ENCODE assay signal across 30 cellular contexts in the genomic region with DNA sequence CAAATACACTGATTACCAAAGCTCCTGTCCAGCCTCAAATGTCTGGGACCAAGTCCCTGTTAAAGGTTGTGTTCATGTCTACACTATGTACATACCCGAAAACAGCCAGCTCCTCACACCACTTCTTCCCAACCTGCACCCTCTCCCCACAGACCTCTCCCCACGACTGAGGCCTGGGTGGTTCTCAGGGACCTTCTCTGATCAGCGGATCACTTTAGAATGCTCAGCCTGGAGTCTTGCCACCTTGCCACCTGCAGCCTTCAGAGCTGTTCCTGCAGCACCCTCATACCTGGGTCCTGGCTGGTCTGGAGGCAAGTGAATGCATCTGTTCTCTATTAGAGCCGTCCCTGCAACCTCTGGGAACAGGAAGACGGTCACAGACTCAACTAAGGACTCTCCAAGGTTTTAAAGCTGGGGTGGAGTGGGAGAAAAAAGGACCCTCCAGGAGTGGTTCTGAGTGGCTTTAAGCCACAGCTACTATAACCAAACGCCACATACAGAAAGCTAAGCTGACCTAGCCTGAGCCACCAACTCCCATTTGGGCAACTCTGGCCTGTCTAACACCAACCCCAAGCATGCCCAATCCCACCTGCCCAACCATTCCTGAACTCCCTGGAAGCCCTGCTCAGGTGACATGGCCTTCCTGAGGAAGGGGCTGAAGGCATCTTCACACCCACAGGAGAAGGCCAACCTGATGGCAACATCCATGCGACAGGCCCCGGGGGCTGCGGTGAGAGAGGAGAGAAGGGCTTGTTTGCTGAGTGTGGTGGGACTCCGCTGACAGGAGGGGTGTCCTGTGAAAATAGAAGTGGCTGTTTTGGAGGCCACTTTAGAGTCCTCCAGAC. TPM values are rescaled to one million over a fixed set of nuclear protein-coding genes. Genes with fewer than 3 reads are reported as not detected.
DNase-seq lines count a peak whose midpoint lies in the region; ATAC-seq and TF ChIP-seq lines count a peak whose summit lies in the region.
"Had no signal": no experiment of that assay in that cellular context is flagged by ENCODE, and none has a peak within 500 bp of the region (broad histone marks: within the 10 kb centered on the region; RNA-seq: fewer than 3 reads in every experiment).

No MANE protein-coding gene starts in this region.

- H3K4me3 Mint-ChIP-seq in T-helper 17 cell = no peak overlapping the region
- no peak overlapping the region for H3K4me3 Mint-ChIP-seq in endodermal cell
- H3K4me3 Mint-ChIP-seq: activated CD4-positive, alpha-beta memory T cell treated with anti-CD3 and anti-CD28 coated beads, Interleukin-2, amount 10 ng/mL, durations not matched to agents 7 days and 5 days had no signal

- no peaks in the 10 kb centered on the region for H3K36me3 ChIP-seq in right atrium auricular region
- no peaks in the 10 kb centered on the region for H3K36me3 ChIP-seq in endodermal cell (ENCODE audit: control insufficient read depth, insufficient read depth, low read length)
- no peaks in the 10 kb centered on the region for H3K36me3 ChIP-seq in vagina
- H3K36me3 ChIP-seq: BLaER1 treated with 17β-estradiol and CSF1 and Interleukin-3, amounts not matched to agents 10 nM and 100 nM; breast epithelium; tibial nerve had no signal

- 80 to 92% methylated on average over 2 to 10 of the region's 10 CpGs for whole genome bisulfite sequencing in endodermal cell (ENCODE audit: insufficient coverage in 1 of 2, insufficient read length in 1 of 2), 2 experiments

- ATAC-seq in left ventricle myocardium superior (no peak), T-helper 17 cell (no peak), HG02588 (IDR thresholded peaks at IDR 0.05; ENCODE audit: unreplicated experiment) (no peak), HG03565 (IDR thresholded peaks at IDR 0.05; ENCODE audit: unreplicated experiment) (no peak)
- ATAC-seq: PC-3, psoas muscle had no signal

- no peaks in the 10 kb centered on the region for H3K9me3 Mint-ChIP-seq in endodermal cell

- H3K27ac Mint-ChIP-seq in T-helper 17 cell (peak overlapping the region; percentile 56), endodermal cell (no peak overlapping the region)

- no peak for TF ChIP-seq CTCF in right atrium auricular region (IDR thresholded peaks at IDR 0.05)
- TF ChIP-seq CTCF in endodermal cell (conservative IDR thresholded peaks at IDR 0.05) = no peak
- no peak for TF ChIP-seq CTCF in vagina (IDR thresholded peaks at IDR 0.05)

- no peak overlapping the region for H3K9ac ChIP-seq in endodermal cell (ENCODE audit: extremely low read depth, low read length, poor library complexity, severe bottlenecking)
- H3K9ac ChIP-seq: BLaER1 treated with 17β-estradiol and CSF1 and Interleukin-3, amounts not matched to agents 10 nM and 100 nM had no signal

- no peaks in the 10 kb centered on the region for H3K27me3 ChIP-seq in right atrium auricular region
- peaks cover 34% of the 10 kb centered on the region for H3K27me3 ChIP-seq in endodermal cell (ENCODE audit: control insufficient read depth, insufficient read depth, low read length, poor library complexity, severe bottlenecking)
- H3K27me3 ChIP-seq in vagina = no peaks in the 10 kb centered on the region
- H3K27me3 ChIP-seq: BLaER1 treated with 17β-estradiol and CSF1 and Interleukin-3, amounts not matched to agents 10 nM and 100 nM; breast epithelium; tibial nerve had no signal

- TF ChIP-seq POLR2A in vagina (IDR thresholded peaks at IDR 0.05) = no peak

- H3K4me1 Mint-ChIP-seq in T-helper 17 cell (peaks cover 38% of the 10 kb centered on the region), endodermal cell (no peaks in the 10 kb centered on the region)

- H3K27me3 Mint-ChIP-seq in T-helper 17 cell (no peaks in the 10 kb centered on the region), endodermal cell (ENCODE audit: insufficient read depth) (peaks cover 37% of the 10 kb centered on the region)

- peak; percentile 40 for DNase-seq in right atrium auricular region (ENCODE audit: low spot score)
- DNase-seq in left ventricle myocardium superior = no peak
- DNase-seq in T-helper 17 cell = no peak
- DNase-seq in endodermal cell = peak; percentile 29
- peak; percentile 67 for DNase-seq in vagina (ENCODE audit: extremely low spot score in 2 of 2)
- DNase-seq: activated CD4-positive, alpha-beta memory T cell treated with anti-CD3 and anti-CD28 coated beads, Interleukin-2, amount 10 ng/mL, durations not matched to agents 7 days and 5 days; activated gamma-delta T cell treated with Interleukin-2 at 50 U/mL for 16 hours; activated T-cell treated with anti-CD3 and anti-CD28 coated beads, Interleukin-2, amount 50 U/mL, for 1 hour; amygdala; DND-41; effector CD8-positive, alpha-beta T cell; mesendoderm; MV-4-11; NCI-H1436; NCI-H2081; NCI-H2227 treated with DMSO at 0.1 percent for 48 hours; NCI-H526 treated with DMSO at 0.1 percent for 48 hours; NK-92 treated with Interleukin-12 subunit alpha and Interleukin-12 subunit beta, amount 100 ng/mL, for 24 hours; PC-3; psoas muscle; stimulated activated CD4-positive, alpha-beta T cell treated with anti-CD3 and anti-CD28 coated beads, Interleukin-4, amount 100 ng/mL, for 1 hour had no signal

- H3K9me3 ChIP-seq in right atrium auricular region (no peaks in the 10 kb centered on the region), T-helper 17 cell (ENCODE audit: control insufficient read depth, low read length, poor library complexity, severe bottlenecking) (no peaks in the 10 kb centered on the region), endodermal cell (ENCODE audit: control insufficient read depth, low read length) (no peaks in the 10 kb centered on the region), vagina (no peaks in the 10 kb centered on the region)
- H3K9me3 ChIP-seq: BLaER1 treated with 17β-estradiol and CSF1 and Interleukin-3, amounts not matched to agents 10 nM and 100 nM; breast epithelium; psoas muscle; tibial nerve had no signal

- H3K27ac ChIP-seq in right atrium auricular region (no peak overlapping the region), endodermal cell (ENCODE audit: low read depth, low read length) (no peak overlapping the region), vagina (no peak overlapping the region)
- H3K27ac ChIP-seq: BLaER1 treated with 17β-estradiol and CSF1 and Interleukin-3, amounts not matched to agents 10 nM and 100 nM; breast epithelium; psoas muscle; SK-N-MC; tibial nerve had no signal

- intact Hi-C loops in left ventricle myocardium superior (cut with micrococcal nuclease) (no loop called here), vagina (cut with DNase I) (no loop called here)

- H3K36me3 Mint-ChIP-seq in T-helper 17 cell (ENCODE audit: low read depth) (peaks cover 5% of the 10 kb centered on the region), endodermal cell (ENCODE audit: low read depth) (no peaks in the 10 kb centered on the region)

- H3K4me3 ChIP-seq in right atrium auricular region (no peak overlapping the region), endodermal cell (ENCODE audit: low read length) (no peak overlapping the region), vagina (no peak overlapping the region)
- H3K4me3 ChIP-seq: BLaER1 treated with 17β-estradiol and CSF1 and Interleukin-3, amounts not matched to agents 10 nM and 100 nM; breast epithelium; psoas muscle; SK-N-MC; tibial nerve had no signal

- H3K4me1 ChIP-seq in right atrium auricular region = no peaks in the 10 kb centered on the region
- no peaks in the 10 kb centered on the region for H3K4me1 ChIP-seq in endodermal cell (ENCODE audit: control insufficient read depth, insufficient read depth, low read length)
- H3K4me1 ChIP-seq in vagina = no peaks in the 10 kb centered on the region
- H3K4me1 ChIP-seq: breast epithelium, psoas muscle, tibial nerve had no signal

RNA-seq across cellular contexts. Expression of gene KRT2, which starts 8.6 kb away (rescaled TPM):
- not detected for total RNA-seq in right atrium auricular region
- not detected for total RNA-seq in left ventricle myocardium superior
- total RNA-seq in T-helper 17 cell = not detected
- not detected for total RNA-seq in endodermal cell
- polyA plus RNA-seq in endodermal cell (2013, experiment 1 of 2) = not detected
- not detected for polyA plus RNA-seq in endodermal cell (2013, experiment 2 of 2)
- 2.0 TPM for total RNA-seq in vagina
- total RNA-seq: activated CD4-positive, alpha-beta memory T cell treated with anti-CD3 and anti-CD28 coated beads, Interleukin-2, amount 10 ng/mL, durations not matched to agents 7 days and 5 days; breast epithelium; epithelial cell of proximal tubule; LHCN-M2; PC-3; psoas muscle; tibial nerve had no signal
- polyA plus RNA-seq: psoas muscle had no signal

RNA-seq across cellular contexts. Expression of gene KRT73, which starts 25.1 kb away (rescaled TPM):
- not detected for total RNA-seq in right atrium auricular region
- not detected for total RNA-seq in left ventricle myocardium superior
- 1 to 10 TPM in 1 of 2 donors, under 1 TPM in 1; 0.40 to 1.1 TPM for total RNA-seq in T-helper 17 cell
- total RNA-seq in endodermal cell = not detected
- polyA plus RNA-seq in endodermal cell (2013, experiment 1 of 2) = not detected
- polyA plus RNA-seq in endodermal cell (2013, experiment 2 of 2) = not detected
- total RNA-seq in vagina = not detected
- total RNA-seq: activated CD4-positive, alpha-beta memory T cell treated with anti-CD3 and anti-CD28 coated beads, Interleukin-2, amount 10 ng/mL, durations not matched to agents 7 days and 5 days; breast epithelium; epithelial cell of proximal tubule; LHCN-M2; PC-3; psoas muscle; tibial nerve had no signal
- polyA plus RNA-seq: psoas muscle had no signal

RNA-seq across cellular contexts. Expression of gene KRT1, which starts 36.8 kb away (rescaled TPM):
- total RNA-seq in right atrium auricular region (not detected), left ventricle myocardium superior (0.15 TPM), T-helper 17 cell (1 to 10 TPM in 1 of 2 donors, under 1 TPM in 1; 0.83 to 3.1 TPM), endodermal cell (not detected), vagina (886 TPM)
- polyA plus RNA-seq in endodermal cell (2013, experiment 1 of 2) = not detected
- polyA plus RNA-seq in endodermal cell (2013, experiment 2 of 2) = not detected
- total RNA-seq: breast epithelium, epithelial cell of proximal tubule, LHCN-M2, PC-3, tibial nerve had no signal

RNA-seq across cellular contexts. Expression of gene KRT72, which starts 42.2 kb away (rescaled TPM):
- total RNA-seq in right atrium auricular region = not detected
- not detected for total RNA-seq in left ventricle myocardium superior
- 1 to 10 TPM in 1 of 2 donors, under 1 TPM in 1; 0.60 to 1.6 TPM for total RNA-seq in T-helper 17 cell
- total RNA-seq in endodermal cell = not detected
- not detected for polyA plus RNA-seq in endodermal cell (2013, experiment 1 of 2)
- not detected for polyA plus RNA-seq in endodermal cell (2013, experiment 2 of 2)
- not detected for total RNA-seq in vagina
- total RNA-seq: activated CD4-positive, alpha-beta memory T cell treated with anti-CD3 and anti-CD28 coated beads, Interleukin-2, amount 10 ng/mL, durations not matched to agents 7 days and 5 days; breast epithelium; epithelial cell of proximal tubule; LHCN-M2; PC-3; psoas muscle; tibial nerve had no signal
- polyA plus RNA-seq: psoas muscle had no signal

RNA-seq across cellular contexts. Expression of gene KRT77, which starts 59.9 kb away (rescaled TPM):
- total RNA-seq in right atrium auricular region (not detected), left ventricle myocardium superior (not detected), T-helper 17 cell (not detected), endodermal cell (not detected), vagina (2.5 TPM)
- not detected for polyA plus RNA-seq in endodermal cell (2013, experiment 1 of 2)
- polyA plus RNA-seq in endodermal cell (2013, experiment 2 of 2) = not detected
- total RNA-seq: activated CD4-positive, alpha-beta memory T cell treated with anti-CD3 and anti-CD28 coated beads, Interleukin-2, amount 10 ng/mL, durations not matched to agents 7 days and 5 days; epithelial cell of proximal tubule; LHCN-M2; PC-3; psoas muscle; T-helper 1 cell treated with Interleukin-12 subunit alpha and Interleukin-12 subunit beta and Interleukin-4 antibody, amounts not matched to agents 30 ng/mL and 1 ng/mL, for 36 hours; tibial nerve had no signal

Comparison
In these comparisons a context has a peak if more than half of its experiments do, and no peak if none do; other contexts are left out.
1. DNase-seq: peak in right atrium auricular region (single experiment), endodermal cell (single experiment) and vagina (2 of 2); none in left ventricle myocardium superior (single experiment) and T-helper 17 cell (0 of 3).
2. RNA of gene KRT1, which starts 36.8 kb away (total RNA-seq): 886 TPM in vagina (single experiment); 0.83 to 3.1 TPM in T-helper 17 cell, 0.15 TPM in left ventricle myocardium superior (single experiment), not detected in right atrium auricular region and not detected in endodermal cell; every median in the first group is over 100 times any median in the second.